In the genomic region with DNA sequence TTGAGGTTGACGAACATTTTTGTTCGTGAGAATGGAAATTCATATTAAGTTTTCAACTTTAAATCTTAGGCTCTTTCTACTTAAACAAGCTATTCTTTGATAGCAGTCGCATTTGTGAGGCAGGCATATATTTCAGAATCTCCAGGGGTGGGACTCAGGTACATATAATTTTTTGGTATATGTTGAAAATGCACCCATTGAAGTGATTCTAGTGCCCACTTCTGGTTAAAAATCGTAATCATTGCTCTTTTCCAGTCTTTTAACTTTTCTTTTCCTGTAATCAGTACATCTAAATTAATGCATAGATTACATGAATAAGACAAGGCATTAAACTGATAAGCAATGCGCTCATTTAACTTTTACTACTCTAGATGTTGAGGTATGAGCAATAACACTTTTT, we compare ENCODE assay signal across 17 cellular contexts.
DNase-seq lines count a peak whose midpoint lies in the region; ATAC-seq and TF ChIP-seq lines count a peak whose summit lies in the region.
"Had no signal": no experiment of that assay in that cellular context is flagged by ENCODE, and none has a peak within 500 bp of the region (broad histone marks: within the 10 kb centered on the region; RNA-seq: fewer than 3 reads in every experiment).

No MANE protein-coding gene starts in this region.

- no peak overlapping the region for H3K4me3 ChIP-seq in CD4-positive, alpha-beta memory T cell (ENCODE audit: low read length in 2 of 2)
- H3K4me3 ChIP-seq in OCI-LY1 (ENCODE audit: low read depth, low read length, poor library complexity, severe bottlenecking) (no peak overlapping the region), epithelial cell of proximal tubule (ENCODE audit: low read depth, low read length) (no peak overlapping the region)
- H3K4me3 ChIP-seq: thyroid gland had no signal

- H3K36me3 Mint-ChIP-seq in CD4-positive, alpha-beta memory T cell = peaks cover 6 to 9% of the 10 kb centered on the region in 2 donors

- no peak overlapping the region for H3K4me2 ChIP-seq in OCI-LY1 (ENCODE audit: low read length)

- H3K79me2 ChIP-seq in OCI-LY1 (ENCODE audit: insufficient read depth, low read length) = peaks cover 37% of the 10 kb centered on the region

- H4K20me1 ChIP-seq in OCI-LY1 (ENCODE audit: insufficient read depth, low read length) = no peaks in the 10 kb centered on the region

- no peak overlapping the region for H2AFZ ChIP-seq in OCI-LY1 (ENCODE audit: low read length)

- peaks cover 28 to 47% (median 37%) of the 10 kb centered on the region in 4 donors for H3K4me1 Mint-ChIP-seq in CD4-positive, alpha-beta memory T cell

- H3K9me2 ChIP-seq in OCI-LY1 (ENCODE audit: low read depth, low read length) = no peaks in the 10 kb centered on the region

- no peaks in the 10 kb centered on the region for H3K27me3 Mint-ChIP-seq in CD4-positive, alpha-beta memory T cell
- H3K27me3 Mint-ChIP-seq: activated CD4-positive, alpha-beta T cell treated with anti-CD3 and anti-CD28 coated beads, Interleukin-2, amount 10 ng/mL, durations not matched to agents 7 days and 5 days had no signal

- intact Hi-C loops in CD4-positive, alpha-beta memory T cell (cut with micrococcal nuclease) = loop anchor here (1.0 to 10.0 kb wide), 4 partner anchors 68 to 213 kb away; partner anchors contain the start of gene ZNRF2

- peaks cover 51% of the 10 kb centered on the region for H3K4me1 ChIP-seq in CD4-positive, alpha-beta memory T cell (ENCODE audit: insufficient read depth, low read length)
- H3K4me1 ChIP-seq in OCI-LY1 (ENCODE audit: insufficient read depth, low read length, severe bottlenecking) = peaks cover 49% of the 10 kb centered on the region

- H3K9me3 Mint-ChIP-seq in CD4-positive, alpha-beta memory T cell = no peaks in the 10 kb centered on the region
- H3K9me3 Mint-ChIP-seq: activated CD4-positive, alpha-beta T cell treated with anti-CD3 and anti-CD28 coated beads, Interleukin-2, amount 10 ng/mL, durations not matched to agents 7 days and 5 days; naive thymus-derived CD4-positive, alpha-beta T cell; T-helper 2 cell treated with Interferon-gamma antibody and Interleukin-4, amounts not matched to agents 5 μg/mL and 100 μg/mL, for 36 hours had no signal

- H3K36me3 ChIP-seq in CD4-positive, alpha-beta memory T cell (ENCODE audit: insufficient read depth, low read length) = no peaks in the 10 kb centered on the region
- H3K36me3 ChIP-seq in OCI-LY1 (ENCODE audit: insufficient read depth, low read length) = peaks cover 12% of the 10 kb centered on the region; the same call in 1 of the 2 replicates
- H3K36me3 ChIP-seq: thyroid gland had no signal

- H3K9me3 ChIP-seq in CD4-positive, alpha-beta memory T cell (ENCODE audit: control insufficient read depth in 1 of 2, low read length in 2 of 2) = no peaks in the 10 kb centered on the region
- no peaks in the 10 kb centered on the region for H3K9me3 ChIP-seq in OCI-LY1 (ENCODE audit: low read length)
- H3K9me3 ChIP-seq: thyroid gland had no signal

- TF ChIP-seq CTCF in GM12872 (IDR thresholded peaks at IDR 0.05; ENCODE audit: insufficient read depth, low read depth, low read length) = peak; percentile 40; the same call in 1 of the 3 replicates
- TF ChIP-seq CTCF in OCI-LY1 (IDR thresholded peaks at IDR 0.05; ENCODE audit: low read length) = peak; percentile 76
- peak; percentile 29 for TF ChIP-seq CTCF in epithelial cell of proximal tubule (conservative IDR thresholded peaks at IDR 0.05; ENCODE audit: low read depth, low read length)

- ATAC-seq in GM21723 (IDR thresholded peaks at IDR 0.05; ENCODE audit: unreplicated experiment) = no peak
- ATAC-seq: left ventricle myocardium superior; naive thymus-derived CD4-positive, alpha-beta T cell had no signal

- H3K9ac ChIP-seq in OCI-LY1 (ENCODE audit: low read length) = no peak overlapping the region

- no peak overlapping the region for H3K4me3 Mint-ChIP-seq in CD4-positive, alpha-beta memory T cell
- H3K4me3 Mint-ChIP-seq: activated CD4-positive, alpha-beta T cell treated with anti-CD3 and anti-CD28 coated beads, Interleukin-2, amount 10 ng/mL, durations not matched to agents 7 days and 5 days; naive thymus-derived CD4-positive, alpha-beta T cell; T-helper 2 cell treated with Interferon-gamma antibody and Interleukin-4, amounts not matched to agents 5 μg/mL and 100 μg/mL, for 36 hours had no signal

- peak in 4 of 5 donors; percentile 27 to 38 (median 28) for DNase-seq in CD4-positive, alpha-beta memory T cell
- no peak for DNase-seq in epithelial cell of proximal tubule (ENCODE audit: low read depth)
- DNase-seq in GOT3 (lab: John Stamatoyannopoulos, UW) = no peak
- DNase-seq in HPDE6-E6E7 (ENCODE audit: extremely low spot score) = no peak
- DNase-seq in NK-92 (lab: John Stamatoyannopoulos, UW; ENCODE audit: unreplicated experiment) = no peak
- DNase-seq: activated CD4-positive, alpha-beta T cell treated with anti-CD3 and anti-CD28 coated beads, Interleukin-2, amount 10 ng/mL, durations not matched to agents 7 days and 5 days; C1 segment of cervical spinal cord; left ventricle myocardium superior; NCI-H1417; stimulated activated CD4-positive, alpha-beta T cell treated with anti-CD3 and anti-CD28 coated beads, Interleukin-2, amount 100 ng/mL, for 24 hours; stimulated activated CD8-positive, alpha-beta memory T cell treated with anti-CD3 and anti-CD28 coated beads, Interleukin-4, amount 100 ng/mL, for 48 hours; thyroid gland had no signal

- peak overlapping the region in 4 of 7 donors; percentile 16 to 73 (median 46) for H3K27ac Mint-ChIP-seq in CD4-positive, alpha-beta memory T cell
- H3K27ac Mint-ChIP-seq: activated CD4-positive, alpha-beta T cell treated with anti-CD3 and anti-CD28 coated beads, Interleukin-2, amount 10 ng/mL, durations not matched to agents 7 days and 5 days; T-helper 2 cell treated with Interferon-gamma antibody and Interleukin-4, amounts not matched to agents 5 μg/mL and 100 μg/mL, for 36 hours had no signal

- H3K27me3 ChIP-seq in CD4-positive, alpha-beta memory T cell (ENCODE audit: insufficient read depth, low read length) = no peaks in the 10 kb centered on the region
- H3K27me3 ChIP-seq in OCI-LY1 (ENCODE audit: insufficient read depth, low read length) = no peaks in the 10 kb centered on the region
- H3K27me3 ChIP-seq: thyroid gland had no signal

- H3K27ac ChIP-seq in CD4-positive, alpha-beta memory T cell (ENCODE audit: low read depth, low read length) = no peak overlapping the region
- no peak overlapping the region for H3K27ac ChIP-seq in OCI-LY1 (ENCODE audit: low read depth, low read length, poor library complexity, severe bottlenecking)
- H3K27ac ChIP-seq: thyroid gland had no signal

- H3F3A ChIP-seq in OCI-LY1 (ENCODE audit: insufficient read depth, low read length) = peaks cover 3% of the 10 kb centered on the region; the same call in 1 of the 2 replicates

- POLR2A ChIA-PET in CD4-positive, alpha-beta memory T cell (lab: Charles Lee; ENCODE audit: partially characterized antibody) = interaction anchor here (1.0 to 7.5 kb wide), 5 partner anchors 24 to 76 kb away, joined by 6 to 117 read pairs (median 19); partner anchors contain the start of gene ZNRF2

- CTCF ChIA-PET in CD4-positive, alpha-beta memory T cell (lab: Charles Lee; ENCODE audit: partially characterized antibody) = interaction anchor here (0.7 to 9.0 kb wide), 10 partner anchors 12 to 193 kb away, joined by 3 to 94 read pairs (median 4); partner anchors contain the start of gene ZNRF2

Comparison
In these comparisons a context has a peak if more than half of its experiments do, and no peak if none do; other contexts are left out.
1. DNase-seq: peak in CD4-positive, alpha-beta memory T cell (4 of 5); none in epithelial cell of proximal tubule (single experiment), GOT3 (single experiment), HPDE6-E6E7 (single experiment) and NK-92 (single experiment).
2. Peak in every context shown above with its lines, with median percentiles within 50 percentile points of each other: CTCF ChIP-seq.